8 cellular contexts compared by ENCODE assay signal in genomic region chr2:138421971-138422335, GRCh38.
A peak's percentile ranks its signal among the peaks of the same experiment; 100 is the strongest.
DNase-seq lines count a peak whose midpoint lies in the region; ATAC-seq and TF ChIP-seq lines count a peak whose summit lies in the region.
"Had no signal": no experiment of that assay in that cellular context is flagged by ENCODE, and none has a peak within 500 bp of the region (broad histone marks: within the 10 kb centered on the region; RNA-seq: fewer than 3 reads in every experiment).

No MANE protein-coding gene starts in this region.

- H3K4me3 Mint-ChIP-seq in CD14-positive monocyte = no peak overlapping the region
- H3K4me3 Mint-ChIP-seq: naive B cell had no signal

- peaks cover 0 to 2% (median 0%) of the 10 kb centered on the region in 3 donors for H3K27me3 Mint-ChIP-seq in CD14-positive monocyte (ENCODE audit: low read depth in 3 of 3)
- H3K27me3 Mint-ChIP-seq: naive B cell had no signal

- H2AFZ ChIP-seq in fibroblast of lung (ENCODE audit: low read length) = no peak overlapping the region

- no peaks in the 10 kb centered on the region for H3K36me3 ChIP-seq in fibroblast of lung (ENCODE audit: control insufficient read depth, insufficient read depth, low read length)

- DNase-seq in H4 (ENCODE audit: low spot score) (peak; percentile 58), OCI-M1 (lab: John Stamatoyannopoulos, UW) (peak; percentile 47), fibroblast of lung (ENCODE audit: low read depth in 2 of 2) (peak; percentile 68 to 90), skeletal muscle cell (ENCODE audit: low read depth) (peak; percentile 56), CD14-positive monocyte (ENCODE audit: low spot score) (no peak)
- DNase-seq: naive B cell had no signal

- peaks cover 4% of the 10 kb centered on the region for H3K4me1 ChIP-seq in fibroblast of lung (ENCODE audit: control insufficient read depth, extremely low read depth, insufficient read depth, low read length)

- no peak overlapping the region for H3K27ac ChIP-seq in fibroblast of lung (ENCODE audit: insufficient read depth, low read length)

- peak overlapping the region; percentile 18 for H3K4me2 ChIP-seq in fibroblast of lung (ENCODE audit: extremely low read depth, insufficient read depth, low read length)

- H3K79me2 ChIP-seq in fibroblast of lung (ENCODE audit: control insufficient read depth, insufficient read depth, low read length) = no peaks in the 10 kb centered on the region

- no peak overlapping the region for H3K27ac Mint-ChIP-seq in CD14-positive monocyte
- H3K27ac Mint-ChIP-seq: naive B cell had no signal

- no peaks in the 10 kb centered on the region for H3K36me3 Mint-ChIP-seq in CD14-positive monocyte

- intact Hi-C loops in CD14-positive monocyte (cut with micrococcal nuclease) = no loop called here

- H3K4me1 Mint-ChIP-seq in CD14-positive monocyte = no peaks in the 10 kb centered on the region
- H3K4me1 Mint-ChIP-seq: naive B cell had no signal

- TF ChIP-seq CTCF in fibroblast of lung (conservative IDR thresholded peaks at IDR 0.05 in 1 of 2, IDR thresholded peaks at IDR 0.05 in 1 of 2; ENCODE audit: low read depth in 1 of 2, low read length in 2 of 2) (no peak), CD14-positive monocyte (IDR thresholded peaks at IDR 0.05) (no peak)

- H3K9me3 ChIP-seq in fibroblast of lung (ENCODE audit: control insufficient read depth, insufficient read depth, low read depth, low read length) = no peaks in the 10 kb centered on the region

- no peaks in the 10 kb centered on the region for H4K20me1 ChIP-seq in fibroblast of lung (ENCODE audit: control insufficient read depth, extremely low read depth, insufficient read depth, low read length)

- no peak for ATAC-seq in HG03135 (IDR thresholded peaks at IDR 0.05; ENCODE audit: unreplicated experiment)
- no peak for ATAC-seq in GM21619 (IDR thresholded peaks at IDR 0.05; ENCODE audit: unreplicated experiment)

- no peak overlapping the region for H3K9ac ChIP-seq in fibroblast of lung (ENCODE audit: insufficient read depth, low read length)

- H3K27me3 ChIP-seq in fibroblast of lung (ENCODE audit: control insufficient read depth, insufficient read depth, low read length) = no peaks in the 10 kb centered on the region

- H3K4me3 ChIP-seq in fibroblast of lung (replicated peaks in 1 of 4; ENCODE audit: control extremely low read depth in 1 of 4, insufficient read depth in 1 of 4, low read depth in 3 of 4, low read length in 4 of 4) = no peak overlapping the region
- H3K4me3 ChIP-seq in skeletal muscle cell (ENCODE audit: low read depth, low read length) = no peak overlapping the region

- peaks cover 4 to 17% (median 9%) of the 10 kb centered on the region in 7 donors for H3K9me3 Mint-ChIP-seq in CD14-positive monocyte
